ENCODE assay signal across 8 cellular contexts in genomic region chr6:45714795-45715507, GRCh38.
DNase-seq lines count a peak whose midpoint lies in the region; ATAC-seq and TF ChIP-seq lines count a peak whose summit lies in the region.

No MANE protein-coding gene starts in this region.

- no peak for TF ChIP-seq POLR2A in heart left ventricle (IDR thresholded peaks at IDR 0.05)
- no peak for TF ChIP-seq POLR2A in prostate gland (IDR thresholded peaks at IDR 0.05)

- intact Hi-C loops in heart left ventricle (cut with DNase I): loop anchor here (1.0 to 10.0 kb wide), 12 partner anchors 290 to 1240 kb away; no protein-coding TSS in a partner anchor
- intact Hi-C loops in prostate gland (cut with DNase I): loop anchor here (1.0 to 2.0 kb wide), 2 partner anchors 1060 to 1240 kb away; no protein-coding TSS in a partner anchor

- H3K9me2 ChIP-seq in Loucy (replicated peaks; ENCODE audit: low read depth, low read length): no peaks in the 10 kb centered on the region

- peak; percentile 75 to 87 for DNase-seq in SJSA1 (ENCODE audit: low read depth in 1 of 2, low spot score in 2 of 2)
- DNase-seq in amniotic epithelial cell (ENCODE audit: low read depth): peak; percentile 88
- DNase-seq in heart left ventricle: peak in 3 of 5 donors; percentile 33 to 54 (median 42)
- DNase-seq in prostate gland (ENCODE audit: low spot score): peak; percentile 77

- no peaks in the 10 kb centered on the region for H3K36me3 ChIP-seq in BLaER1 treated with 17β-estradiol and CSF1 and Interleukin-3, amounts not matched to agents 10 nM and 100 nM
- no peaks in the 10 kb centered on the region for H3K36me3 ChIP-seq in Loucy (ENCODE audit: insufficient read depth, low read length)
- no peaks in the 10 kb centered on the region for H3K36me3 ChIP-seq in SJSA1
- no peaks in the 10 kb centered on the region for H3K36me3 ChIP-seq in heart left ventricle
- H3K36me3 ChIP-seq in prostate gland: no peaks in the 10 kb centered on the region

- H3K9ac ChIP-seq in BLaER1 treated with 17β-estradiol and CSF1 and Interleukin-3, amounts not matched to agents 10 nM and 100 nM: no peak overlapping the region; a peak in 1 of 22 replicates
- peak overlapping the region; percentile 15 for H3K9ac ChIP-seq in Loucy (ENCODE audit: low read depth, low read length, poor library complexity, severe bottlenecking)

- no peaks in the 10 kb centered on the region for H3K27me3 ChIP-seq in BLaER1 treated with 17β-estradiol and CSF1 and Interleukin-3, amounts not matched to agents 10 nM and 100 nM
- no peaks in the 10 kb centered on the region for H3K27me3 ChIP-seq in Loucy (ENCODE audit: insufficient read depth, low read length, poor library complexity, severe bottlenecking)
- no peaks in the 10 kb centered on the region for H3K27me3 ChIP-seq in SJSA1 (replicated peaks)
- no peaks in the 10 kb centered on the region for H3K27me3 ChIP-seq in heart left ventricle
- H3K27me3 ChIP-seq in prostate gland (replicated peaks; ENCODE audit: insufficient read depth): no peaks in the 10 kb centered on the region

- 0 out of 2 replicates have a peak overlapping the region, but pooled peaks have one; percentile 5 for H2AFZ ChIP-seq in Loucy (ENCODE audit: low read length)

- H3F3A ChIP-seq in Loucy (ENCODE audit: low read depth): no peaks in the 10 kb centered on the region

- H3K9me3 ChIP-seq in BLaER1 treated with 17β-estradiol and CSF1 and Interleukin-3, amounts not matched to agents 10 nM and 100 nM (replicated peaks in 1 of 11): no peaks in the 10 kb centered on the region
- H3K9me3 ChIP-seq in Loucy (ENCODE audit: insufficient read depth, low read depth, low read length) (no peaks in the 10 kb centered on the region), SJSA1 (replicated peaks) (no peaks in the 10 kb centered on the region), heart left ventricle (no peaks in the 10 kb centered on the region), prostate gland (no peaks in the 10 kb centered on the region)

- H3K4me2 ChIP-seq in BLaER1 treated with 17β-estradiol and CSF1 and Interleukin-3, amounts not matched to agents 10 nM and 100 nM: peak overlapping the region in 9 of 11 experiments; percentile 0 to 74 (median 36); a peak in 16 of 22 replicates
- H3K4me2 ChIP-seq in Loucy (ENCODE audit: low read depth, low read length, poor library complexity, severe bottlenecking): peak overlapping the region; percentile 52

- WGBS in heart left ventricle, 4 donors: 17 to 20% (median 17%) methylated on average over 6 of the region's 6 CpGs
- 17% methylated on average over 6 of the region's 6 CpGs for WGBS in prostate gland

- no peaks in the 10 kb centered on the region for H4K20me1 ChIP-seq in BLaER1 treated with 17β-estradiol and CSF1 and Interleukin-3, amounts not matched to agents 10 nM and 100 nM
- H4K20me1 ChIP-seq in Loucy (ENCODE audit: insufficient read depth, low read length, poor library complexity, severe bottlenecking): no peaks in the 10 kb centered on the region

- H3K79me2 ChIP-seq in Loucy (ENCODE audit: insufficient read depth, low read length): no peaks in the 10 kb centered on the region

- H3K4me1 ChIP-seq in BLaER1 treated with 17β-estradiol and CSF1 and Interleukin-3, amounts not matched to agents 10 nM and 100 nM: peaks cover 18 to 55% (median 35%) of the 10 kb centered on the region in 10 experiments
- H3K4me1 ChIP-seq in Loucy (ENCODE audit: insufficient read depth, low read length, poor library complexity, severe bottlenecking): peaks cover 31% of the 10 kb centered on the region
- H3K4me1 ChIP-seq in SJSA1 (replicated peaks): peaks cover 47% of the 10 kb centered on the region
- H3K4me1 ChIP-seq in heart left ventricle: peaks cover 0 to 15% (median 1%) of the 10 kb centered on the region in 12 donors
- no peaks in the 10 kb centered on the region for H3K4me1 ChIP-seq in prostate gland (replicated peaks)

- no peak overlapping the region for H3K27ac ChIP-seq in BLaER1 treated with 17β-estradiol and CSF1 and Interleukin-3, amounts not matched to agents 10 nM and 100 nM
- H3K27ac ChIP-seq in SJSA1: peak overlapping the region; percentile 49
- no peak overlapping the region for H3K27ac ChIP-seq in heart left ventricle
- H3K27ac ChIP-seq in prostate gland: no peak overlapping the region

- peak; percentile 91 for TF ChIP-seq CTCF in Loucy (conservative IDR thresholded peaks at IDR 0.05; ENCODE audit: low read length)
- TF ChIP-seq CTCF in heart left ventricle (IDR thresholded peaks at IDR 0.05): peak; percentile 66 to 88 (median 80)
- peak; percentile 39 to 87 (median 72) for TF ChIP-seq CTCF in prostate gland (IDR thresholded peaks at IDR 0.05)

- ATAC-seq in GM18868 (IDR thresholded peaks at IDR 0.05; ENCODE audit: unreplicated experiment): peak; percentile 31
- peak; percentile 85 to 94 (median 94) for ATAC-seq in heart left ventricle
- ATAC-seq in HG03280 (IDR thresholded peaks at IDR 0.05; ENCODE audit: unreplicated experiment): no peak

- H3K4me3 ChIP-seq in BLaER1 treated with 17β-estradiol and CSF1 and Interleukin-3, amounts not matched to agents 10 nM and 100 nM: no peak overlapping the region
- peak overlapping the region; percentile 15 for H3K4me3 ChIP-seq in Loucy (ENCODE audit: low read length, poor library complexity, severe bottlenecking)
- H3K4me3 ChIP-seq in SJSA1: no peak overlapping the region
- H3K4me3 ChIP-seq in heart left ventricle: peak overlapping the region in 3 of 12 donors; percentile 12 to 23 (median 22)
- no peak overlapping the region for H3K4me3 ChIP-seq in prostate gland
